ENCODE assay signal across 31 cellular contexts in genomic region chr14:28344381-28344780, GRCh38.
DNase-seq lines count a peak whose midpoint lies in the region; ATAC-seq, FAIRE-seq and TF ChIP-seq lines count a peak whose summit lies in the region.
"Had no signal": no experiment of that assay in that cellular context is flagged by ENCODE, and none has a peak within 500 bp of the region (broad histone marks: within the 10 kb centered on the region; RNA-seq: fewer than 3 reads in every experiment).

No MANE protein-coding gene starts in this region.

- no peak for ATAC-seq in GM19324 (IDR thresholded peaks at IDR 0.05; ENCODE audit: low FRiP score, unreplicated experiment)
- ATAC-seq: body of pancreas; stimulated activated naive CD8-positive, alpha-beta T cell treated with anti-CD3 and anti-CD28 coated beads, Interleukin-15, amount 100 ng/mL, for 72 hours had no signal

- TF ChIP-seq EP300 in transverse colon (IDR thresholded peaks at IDR 0.05; ENCODE audit: low read depth), result no peak

- H3K27me3 Mint-ChIP-seq in activated naive CD4-positive, alpha-beta T cell treated with anti-CD3 and anti-CD28 coated beads, Interleukin-2, amount 10 ng/mL, durations not matched to agents 7 days and 5 days, result no peaks in the 10 kb centered on the region
- H3K27me3 Mint-ChIP-seq: activated T-cell treated with anti-CD3 and anti-CD28 coated beads, Interleukin-2, amount 50 U/mL, for 24 hours; B cell; CD8-positive, alpha-beta memory T cell; stimulated activated naive CD8-positive, alpha-beta T cell treated with anti-CD3 and anti-CD28 coated beads, Interleukin-15, amount 100 ng/mL, for 72 hours had no signal

- H3K4me3 Mint-ChIP-seq in activated naive CD4-positive, alpha-beta T cell treated with anti-CD3 and anti-CD28 coated beads, Interleukin-2, amount 10 ng/mL, durations not matched to agents 7 days and 5 days, result no peak overlapping the region
- H3K4me3 Mint-ChIP-seq: activated T-cell treated with anti-CD3 and anti-CD28 coated beads, Interleukin-2, amount 50 U/mL, for 24 hours; B cell; CD8-positive, alpha-beta memory T cell; nephron progenitor cell; stimulated activated naive CD8-positive, alpha-beta T cell treated with anti-CD3 and anti-CD28 coated beads, Interleukin-15, amount 100 ng/mL, for 72 hours had no signal

- peak; percentile 41 for DNase-seq in DMS53 treated with DMSO at 0.1 percent for 48 hours (lab: John Stamatoyannopoulos, UW; ENCODE audit: unreplicated experiment)
- DNase-seq in NCI-H69 (lab: John Stamatoyannopoulos, UW), result peak; percentile 17
- DNase-seq in bronchial epithelial cell (ENCODE audit: low read depth), result peak; percentile 85
- peak; percentile 8 for DNase-seq in glomerular visceral epithelial cell (ENCODE audit: extremely low spot score)
- DNase-seq in activated naive CD4-positive, alpha-beta T cell treated with anti-CD3 and anti-CD28 coated beads, Interleukin-2, amount 10 ng/mL, durations not matched to agents 7 days and 5 days, result no peak
- no peak for DNase-seq in transverse colon
- DNase-seq in inferior parietal cortex (ENCODE audit: extremely low spot score), result no peak
- DNase-seq: activated CD4-positive, alpha-beta T cell treated with anti-CD3 and anti-CD28 coated beads for 48 hours; activated CD8-positive, alpha-beta memory T cell treated with anti-CD3 and anti-CD28 coated beads for 24 hours; activated T-cell treated with anti-CD3 and anti-CD28 coated beads, Interleukin-2, amount 50 U/mL, for 24 hours; body of pancreas; CD8-positive, alpha-beta memory T cell; erythroblast; kidney; MM.1S; NCI-H1436; NCI-H2081 treated with DMSO at 0.1 percent for 48 hours; NCI-H226; nephron progenitor cell; retina; Right ventricle myocardium superior; stimulated activated CD4-positive, alpha-beta T cell treated with anti-CD3 and anti-CD28 coated beads, Interleukin-1b, Interleukin-23, amount 100 ng/mL, for 48 hours; stimulated activated CD8-positive, alpha-beta memory T cell treated with anti-CD3 and anti-CD28 coated beads, Interleukin-4, amount 100 ng/mL, for 48 hours; stimulated activated naive CD8-positive, alpha-beta T cell treated with anti-CD3 and anti-CD28 coated beads, Interleukin-15, amount 100 ng/mL, for 72 hours; WERI-Rb-1 had no signal

- H3K4me3 ChIP-seq in bronchial epithelial cell (ENCODE audit: low read depth, low read length), result no peak overlapping the region
- no peak overlapping the region for H3K4me3 ChIP-seq in transverse colon
- H3K4me3 ChIP-seq: body of pancreas, HAP-1, skin epidermis had no signal

- H3K27ac ChIP-seq in transverse colon, result no peak overlapping the region
- H3K27ac ChIP-seq: body of pancreas, skin epidermis, WERI-Rb-1 had no signal

- TF ChIP-seq CTCF in bronchial epithelial cell (IDR thresholded peaks at IDR 0.05; ENCODE audit: insufficient read depth, low read length, severe bottlenecking) (no peak), transverse colon (IDR thresholded peaks at IDR 0.05) (no peak)

- TF ChIP-seq POLR2A in transverse colon (IDR thresholded peaks at IDR 0.05), result no peak

- peaks cover 4% of the 10 kb centered on the region for H3K9me3 Mint-ChIP-seq in activated naive CD4-positive, alpha-beta T cell treated with anti-CD3 and anti-CD28 coated beads, Interleukin-2, amount 10 ng/mL, durations not matched to agents 7 days and 5 days
- H3K9me3 Mint-ChIP-seq: nephron progenitor cell had no signal

- in situ Hi-C loops in transverse colon (cut with MboI; ENCODE audit: low pct_ligation_motif_present in 1 of 4, low pct_unique_long_range_greater_than_20kb in 1 of 4, low sequenced_read_pairs in 3 of 4), result no loop called here

- H3K9me3 ChIP-seq in transverse colon, result no peaks in the 10 kb centered on the region
- H3K9me3 ChIP-seq: body of pancreas had no signal

- H3K27ac Mint-ChIP-seq in activated naive CD4-positive, alpha-beta T cell treated with anti-CD3 and anti-CD28 coated beads, Interleukin-2, amount 10 ng/mL, durations not matched to agents 7 days and 5 days, result no peak overlapping the region
- H3K27ac Mint-ChIP-seq: activated T-cell treated with anti-CD3 and anti-CD28 coated beads, Interleukin-2, amount 50 U/mL, for 24 hours; B cell; CD8-positive, alpha-beta memory T cell; nephron progenitor cell; stimulated activated naive CD8-positive, alpha-beta T cell treated with anti-CD3 and anti-CD28 coated beads, Interleukin-15, amount 100 ng/mL, for 72 hours had no signal

- no peaks in the 10 kb centered on the region for H3K27me3 ChIP-seq in bronchial epithelial cell (ENCODE audit: control insufficient read depth, insufficient read depth, low read length)
- H3K27me3 ChIP-seq in transverse colon, result no peaks in the 10 kb centered on the region
- H3K27me3 ChIP-seq: body of pancreas had no signal

- H3K36me3 Mint-ChIP-seq in activated naive CD4-positive, alpha-beta T cell treated with anti-CD3 and anti-CD28 coated beads, Interleukin-2, amount 10 ng/mL, durations not matched to agents 7 days and 5 days, result no peaks in the 10 kb centered on the region
- H3K36me3 Mint-ChIP-seq: CD8-positive, alpha-beta memory T cell had no signal

- H3K4me1 ChIP-seq in transverse colon, result no peaks in the 10 kb centered on the region
- H3K4me1 ChIP-seq: body of pancreas, HAP-1 had no signal

- no peaks in the 10 kb centered on the region for H3K36me3 ChIP-seq in bronchial epithelial cell (ENCODE audit: control insufficient read depth, insufficient read depth, low read length)
- H3K36me3 ChIP-seq in transverse colon, result no peaks in the 10 kb centered on the region
- H3K36me3 ChIP-seq: HAP-1, WERI-Rb-1 had no signal

- CTCF ChIA-PET in activated naive CD4-positive, alpha-beta T cell treated with anti-CD3 and anti-CD28 coated beads, Interleukin-2, amount 10 ng/mL, durations not matched to agents 7 days and 5 days (lab: Charles Lee), result no interaction called here

- intact Hi-C loops in transverse colon (cut with DNase I; ENCODE audit: low total_unique reads), result no loop called here

- FAIRE-seq in bronchial epithelial cell (lab: Jason Lieb, UNC), result no peak
- FAIRE-seq: G401.6, GM19239, kidney had no signal

- no peaks in the 10 kb centered on the region for H3K4me1 Mint-ChIP-seq in activated naive CD4-positive, alpha-beta T cell treated with anti-CD3 and anti-CD28 coated beads, Interleukin-2, amount 10 ng/mL, durations not matched to agents 7 days and 5 days
- H3K4me1 Mint-ChIP-seq: B cell; CD8-positive, alpha-beta memory T cell; nephron progenitor cell; stimulated activated naive CD8-positive, alpha-beta T cell treated with anti-CD3 and anti-CD28 coated beads, Interleukin-15, amount 100 ng/mL, for 72 hours had no signal

Comparison
In these comparisons a context has a peak if more than half of its experiments do, and no peak if none do; other contexts are left out.
1. DNase-seq: peak in DMS53 treated with DMSO at 0.1 percent for 48 hours (single experiment), NCI-H69 (single experiment), bronchial epithelial cell (single experiment) and glomerular visceral epithelial cell (single experiment); none in activated naive CD4-positive, alpha-beta T cell treated with anti-CD3 and anti-CD28 coated beads, Interleukin-2, amount 10 ng/mL, durations not matched to agents 7 days and 5 days (single experiment), transverse colon (single experiment) and inferior parietal cortex (single experiment).